ENCODE assay signal across 1 cellular context in the genomic region with DNA sequence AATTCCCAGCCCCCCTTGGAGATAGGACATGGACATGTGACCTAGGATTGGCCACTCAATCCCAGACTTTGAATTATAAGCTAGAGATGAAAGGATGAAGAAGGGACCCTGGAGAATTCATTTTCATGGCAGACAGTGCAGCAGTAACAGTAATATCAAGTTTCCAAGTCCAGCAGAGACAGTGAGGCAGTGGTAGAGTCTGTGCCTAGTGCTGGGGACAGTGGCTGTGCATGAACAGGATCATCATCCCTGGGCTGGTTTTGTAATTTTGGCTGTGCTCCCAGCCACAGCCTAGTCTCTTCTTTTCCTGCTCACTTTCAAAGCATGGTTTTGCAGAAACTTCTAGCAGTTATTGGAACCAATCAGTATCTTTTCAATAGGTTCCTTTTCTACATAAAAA.
TF ChIP-seq lines count a peak whose summit lies in the region.

No MANE protein-coding gene starts in this region.

TF ChIP-seq in GM12878, 131 proteins besides CTCF, POLR2A, EP300 and RAD21:
- TF ChIP-seq, protein P1, sequence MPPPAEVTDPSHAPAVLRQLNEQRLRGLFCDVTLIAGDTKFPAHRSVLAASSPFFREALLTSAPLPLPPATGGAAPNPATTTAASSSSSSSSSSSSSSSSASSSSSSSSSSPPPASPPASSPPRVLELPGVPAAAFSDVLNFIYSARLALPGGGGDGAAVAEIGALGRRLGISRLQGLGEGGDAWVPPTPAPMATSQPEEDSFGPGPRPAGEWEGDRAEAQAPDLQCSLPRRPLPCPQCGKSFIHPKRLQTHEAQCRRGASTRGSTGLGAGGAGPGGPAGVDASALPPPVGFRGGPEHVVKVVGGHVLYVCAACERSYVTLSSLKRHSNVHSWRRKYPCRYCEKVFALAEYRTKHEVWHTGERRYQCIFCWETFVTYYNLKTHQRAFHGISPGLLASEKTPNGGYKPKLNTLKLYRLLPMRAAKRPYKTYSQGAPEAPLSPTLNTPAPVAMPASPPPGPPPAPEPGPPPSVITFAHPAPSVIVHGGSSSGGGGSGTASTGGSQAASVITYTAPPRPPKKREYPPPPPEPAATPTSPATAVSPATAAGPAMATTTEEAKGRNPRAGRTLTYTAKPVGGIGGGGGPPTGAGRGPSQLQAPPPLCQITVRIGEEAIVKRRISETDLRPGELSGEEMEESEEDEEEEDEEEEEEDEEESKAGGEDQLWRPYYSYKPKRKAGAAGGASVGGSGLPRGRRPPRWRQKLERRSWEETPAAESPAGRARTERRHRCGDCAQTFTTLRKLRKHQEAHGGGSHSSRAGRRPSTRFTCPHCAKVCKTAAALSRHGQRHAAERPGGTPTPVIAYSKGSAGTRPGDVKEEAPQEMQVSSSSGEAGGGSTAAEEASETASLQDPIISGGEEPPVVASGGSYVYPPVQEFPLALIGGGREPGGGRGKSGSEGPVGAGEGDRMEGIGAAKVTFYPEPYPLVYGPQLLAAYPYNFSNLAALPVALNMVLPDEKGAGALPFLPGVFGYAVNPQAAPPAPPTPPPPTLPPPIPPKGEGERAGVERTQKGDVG (CRISPR knock-in tag; IDR thresholded peaks at IDR 0.05): no peak
- TF ChIP-seq EZH2 (IDR thresholded peaks at IDR 0.05; ENCODE audit: borderline replicate concordance, control insufficient read depth, low read depth, low read length) (no peak), BCL3 (IDR thresholded peaks at IDR 0.05; ENCODE audit: borderline replicate concordance, insufficient read depth, low read depth, low read length, poor library complexity, severe bottlenecking) (peak; percentile 11), POLR2AphosphoS2 (IDR thresholded peaks at IDR 0.05; ENCODE audit: low read depth, low read length) (peak; percentile 86), ESRRA (IDR thresholded peaks at IDR 0.05; ENCODE audit: low read length) (no peak), RUNX3 (IDR thresholded peaks at IDR 0.05; ENCODE audit: low read length) (no peak), E2F8 (IDR thresholded peaks at IDR 0.05; ENCODE audit: low read depth, partially characterized antibody) (peak; percentile 35), IRF5 (IDR thresholded peaks at IDR 0.05; ENCODE audit: borderline replicate concordance) (no peak), BMI1 (IDR thresholded peaks at IDR 0.05; ENCODE audit: borderline replicate concordance) (peak; percentile 21; the same call in 1 of the 2 replicates), NFYA (IDR thresholded peaks at IDR 0.05; ENCODE audit: borderline replicate concordance, low read depth, low read length) (no peak), POLR2AphosphoS5 (IDR thresholded peaks at IDR 0.05; ENCODE audit: low read length) (peak; percentile 64; the same call in 1 of the 2 replicates)
